In the genomic region with DNA sequence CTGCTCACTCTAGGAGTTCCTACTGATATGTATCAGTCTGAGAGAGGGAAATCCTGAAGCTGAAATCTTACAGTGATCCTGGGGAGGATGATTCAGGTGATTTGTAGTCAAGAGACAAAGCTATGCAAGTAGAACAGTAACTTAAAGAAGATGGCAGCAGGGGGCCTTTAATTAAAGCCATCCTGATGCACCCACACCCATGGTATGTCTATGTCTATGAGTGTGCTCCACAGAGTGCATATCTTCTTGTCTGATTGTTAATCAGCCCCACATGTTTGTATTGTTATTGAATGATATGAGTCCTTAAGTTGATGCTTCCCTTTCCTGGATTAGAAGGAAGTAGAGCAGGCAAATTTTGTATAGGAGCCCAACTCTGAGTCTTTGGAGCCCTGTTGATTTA, we compare ENCODE assay signal across 25 cellular contexts.
DNase-seq lines count a peak whose midpoint lies in the region; ATAC-seq, FAIRE-seq and TF ChIP-seq lines count a peak whose summit lies in the region.
"Had no signal": no experiment of that assay in that cellular context is flagged by ENCODE, and none has a peak within 500 bp of the region (broad histone marks: within the 10 kb centered on the region; RNA-seq: fewer than 3 reads in every experiment).

No MANE protein-coding gene starts in this region.

- H3K4me1 Mint-ChIP-seq in astrocyte (ENCODE audit: low read depth, unreplicated experiment) (peaks cover 2% of the 10 kb centered on the region), chondrocyte (ENCODE audit: low read depth) (no peaks in the 10 kb centered on the region)
- H3K4me1 Mint-ChIP-seq: B cell had no signal

- no peak overlapping the region for H3K27ac Mint-ChIP-seq in astrocyte (ENCODE audit: unreplicated experiment)
- H3K27ac Mint-ChIP-seq in chondrocyte (ENCODE audit: unreplicated experiment), result no peak overlapping the region
- H3K27ac Mint-ChIP-seq: B cell; CD4-positive, alpha-beta T cell; CD8-positive, alpha-beta T cell had no signal

- peaks cover 5% of the 10 kb centered on the region for H3K27me3 ChIP-seq in A673 (replicated peaks; ENCODE audit: insufficient read depth, low read depth, low read length, poor library complexity)
- no peaks in the 10 kb centered on the region for H3K27me3 ChIP-seq in astrocyte (ENCODE audit: insufficient read depth, low read length)

- no peak overlapping the region for H3K4me2 ChIP-seq in astrocyte (ENCODE audit: low read length)
- H3K4me2 ChIP-seq: A549; BLaER1 treated with 17β-estradiol and CSF1 and Interleukin-3, amounts not matched to agents 10 nM and 100 nM had no signal

- no peaks in the 10 kb centered on the region for H3K9me3 Mint-ChIP-seq in astrocyte (ENCODE audit: unreplicated experiment)
- no peaks in the 10 kb centered on the region for H3K9me3 Mint-ChIP-seq in chondrocyte (ENCODE audit: low read depth)
- H3K9me3 Mint-ChIP-seq: CD4-positive, alpha-beta T cell; CD8-positive, alpha-beta T cell had no signal

- ATAC-seq in GM21825 (IDR thresholded peaks at IDR 0.05; ENCODE audit: unreplicated experiment), result no peak
- ATAC-seq: A549; CD8-positive, alpha-beta T cell; GM12878 had no signal

- no peaks in the 10 kb centered on the region for H3K36me3 Mint-ChIP-seq in astrocyte (ENCODE audit: low read depth, unreplicated experiment)
- H3K36me3 Mint-ChIP-seq in chondrocyte (ENCODE audit: low read depth), result no peaks in the 10 kb centered on the region
- H3K36me3 Mint-ChIP-seq: CD8-positive, alpha-beta T cell had no signal

- CTCF ChIA-PET in A673 (lab: Charles Lee), result no interaction called here

- DNase-seq in A673 (ENCODE audit: low spot score) (peak; percentile 27), EH (ENCODE audit: low read depth) (peak; percentile 15), astrocyte (ENCODE audit: low read depth) (no peak), fibroblast of mammary gland (ENCODE audit: low read depth) (peak; percentile 30), OCI-M2 (lab: John Stamatoyannopoulos, UW; ENCODE audit: unreplicated experiment) (no peak), chondrocyte (ENCODE audit: low spot score) (no peak)
- DNase-seq: ACHN; AML-193; Caco-2; Calu3; CD4-positive, alpha-beta T cell; CD8-positive, alpha-beta T cell; DMS79 treated with DMSO at 0.1 percent for 48 hours; EL; GDM1 had no signal

- no peak overlapping the region for H2AFZ ChIP-seq in astrocyte (ENCODE audit: low read depth, low read length)

- intact Hi-C loops in A673 (cut with micrococcal nuclease; ENCODE audit: unreplicated experiment), result no loop called here

- no peaks in the 10 kb centered on the region for H3K36me3 ChIP-seq in A673 (ENCODE audit: insufficient read depth, low read length, poor library complexity, severe bottlenecking)
- no peaks in the 10 kb centered on the region for H3K36me3 ChIP-seq in astrocyte (ENCODE audit: insufficient read depth, low read length)
- H3K36me3 ChIP-seq: BLaER1 treated with 17β-estradiol and CSF1 and Interleukin-3, amounts not matched to agents 10 nM and 100 nM had no signal

- no TSS peak for BruUV-seq in A673 (replicated peaks; lab: Mats Ljungman, UMichigan)

- POLR2A ChIA-PET in A673 (lab: Charles Lee; ENCODE audit: low non-redundant PET), result no interaction called here

- no peaks in the 10 kb centered on the region for H3K27me3 Mint-ChIP-seq in astrocyte (ENCODE audit: low read depth, unreplicated experiment)
- peaks cover 1% of the 10 kb centered on the region for H3K27me3 Mint-ChIP-seq in chondrocyte (ENCODE audit: low read depth)
- H3K27me3 Mint-ChIP-seq: B cell; CD4-positive, alpha-beta T cell had no signal

- TF ChIP-seq CTCF in A673 (conservative IDR thresholded peaks at IDR 0.05; ENCODE audit: low read depth, low read length), result no peak
- TF ChIP-seq CTCF in astrocyte (IDR thresholded peaks at IDR 0.05; ENCODE audit: insufficient read depth, low read depth, low read length), result no peak
- TF ChIP-seq CTCF in fibroblast of mammary gland (conservative IDR thresholded peaks at IDR 0.05; ENCODE audit: control insufficient read depth, insufficient read depth, low read depth, low read length), result no peak
- TF ChIP-seq CTCF in chondrocyte (IDR thresholded peaks at IDR 0.05), result no peak

- H3K4me3 Mint-ChIP-seq in astrocyte (ENCODE audit: unreplicated experiment) (no peak overlapping the region), chondrocyte (ENCODE audit: unreplicated experiment) (no peak overlapping the region)
- H3K4me3 Mint-ChIP-seq: B cell; CD4-positive, alpha-beta T cell; CD8-positive, alpha-beta T cell had no signal

- FAIRE-seq in astrocyte (lab: Jason Lieb, UNC), result peak; percentile 83
- FAIRE-seq: D721Med, GM12878, GM12892, GM18507 had no signal

- H3K27ac ChIP-seq in A673 (ENCODE audit: low read depth, low read length, poor library complexity, severe bottlenecking) (no peak overlapping the region), astrocyte (ENCODE audit: low read depth, low read length) (no peak overlapping the region)
- H3K27ac ChIP-seq: 22Rv1; A549; BLaER1 treated with 17β-estradiol and CSF1 and Interleukin-3, amounts not matched to agents 10 nM and 100 nM; C4-2B had no signal

- no peak overlapping the region for H3K9ac ChIP-seq in astrocyte (ENCODE audit: low read length)
- H3K9ac ChIP-seq: BLaER1 treated with 17β-estradiol and CSF1 and Interleukin-3, amounts not matched to agents 10 nM and 100 nM had no signal

- peaks cover 14% of the 10 kb centered on the region for H4K20me1 ChIP-seq in astrocyte (ENCODE audit: insufficient read depth, low read length)

- no peaks in the 10 kb centered on the region for H3K4me1 ChIP-seq in A673 (ENCODE audit: insufficient read depth, low read length, poor library complexity, severe bottlenecking)
- H3K4me1 ChIP-seq in astrocyte (ENCODE audit: insufficient read depth, low read length), result no peaks in the 10 kb centered on the region
- H3K4me1 ChIP-seq: BLaER1 treated with 17β-estradiol and CSF1 and Interleukin-3, amounts not matched to agents 10 nM and 100 nM; Caco-2 had no signal

- no peaks in the 10 kb centered on the region for H3K9me3 ChIP-seq in A673 (ENCODE audit: low read depth, low read length, poor library complexity, severe bottlenecking)
- H3K9me3 ChIP-seq in astrocyte (ENCODE audit: insufficient read depth, low read depth, low read length), result no peaks in the 10 kb centered on the region
- H3K9me3 ChIP-seq: A549, Caco-2 had no signal

- H3K4me3 ChIP-seq in A673 (ENCODE audit: low read depth, low read length, poor library complexity, severe bottlenecking), result no peak overlapping the region
- no peak overlapping the region for H3K4me3 ChIP-seq in astrocyte (ENCODE audit: insufficient read depth, low read depth, low read length)
- H3K4me3 ChIP-seq in fibroblast of mammary gland (ENCODE audit: control insufficient read depth, low read depth, low read length), result no peak overlapping the region
- H3K4me3 ChIP-seq: A549; BLaER1 treated with 17β-estradiol and CSF1 and Interleukin-3, amounts not matched to agents 10 nM and 100 nM; GM12878 had no signal

- peaks cover 30% of the 10 kb centered on the region for H3K79me2 ChIP-seq in astrocyte (ENCODE audit: insufficient read depth, low read length)

Comparison
In these comparisons a context has a peak if more than half of its experiments do, and no peak if none do; other contexts are left out.
1. DNase-seq: peak in A673 (single experiment), EH (single experiment) and fibroblast of mammary gland (single experiment); none in astrocyte (single experiment), OCI-M2 (single experiment) and chondrocyte (single experiment).